ENCODE assay signal across 11 cellular contexts in genomic region chr16:4376820-4377572, GRCh38. TPM values are rescaled to one million over a fixed set of nuclear protein-coding genes. Genes with fewer than 3 reads are reported as not detected.
A peak's percentile ranks its signal among the peaks of the same experiment; 100 is the strongest.
DNase-seq lines count a peak whose midpoint lies in the region; ATAC-seq and TF ChIP-seq lines count a peak whose summit lies in the region.
"Had no signal": no experiment of that assay in that cellular context is flagged by ENCODE, and none has a peak within 500 bp of the region (broad histone marks: within the 10 kb centered on the region; RNA-seq: fewer than 3 reads in every experiment).

No MANE protein-coding gene starts in this region.

- H3K27ac Mint-ChIP-seq in progenitor cell of endocrine pancreas, result peak overlapping the region; percentile 29
- H3K27ac Mint-ChIP-seq: activated CD8-positive, alpha-beta T cell treated with anti-CD3 and anti-CD28 coated beads for 36 hours had no signal

- H3K9me3 ChIP-seq in AG04450 (ENCODE audit: control insufficient read depth, insufficient read depth, low read length), result peaks cover 4% of the 10 kb centered on the region; the same call in 1 of the 2 replicates
- no peaks in the 10 kb centered on the region for H3K9me3 ChIP-seq in Panc1 (ENCODE audit: control insufficient read depth, insufficient read depth, low read depth, low read length)
- H3K9me3 ChIP-seq: SJCRH30 had no signal

- H3K27me3 Mint-ChIP-seq in progenitor cell of endocrine pancreas, result no peaks in the 10 kb centered on the region
- H3K27me3 Mint-ChIP-seq: activated CD8-positive, alpha-beta T cell treated with anti-CD3 and anti-CD28 coated beads for 36 hours had no signal

- CTCF ChIA-PET in AG04450 (lab: Charles Lee), result interaction anchor here (1.0 to 9.1 kb wide), 3 partner anchors 17 to 176 kb away, joined by 3 to 55 read pairs (median 9); no protein-coding TSS in a partner anchor
- CTCF ChIA-PET in Panc1 (lab: Charles Lee), result interaction anchor here (1.0 to 2.5 kb wide), 4 partner anchors 15 to 26 kb away, joined by 3 to 8 read pairs (median 4); no protein-coding TSS in a partner anchor

- no peaks in the 10 kb centered on the region for H3K27me3 ChIP-seq in AG04450 (ENCODE audit: control insufficient read depth, insufficient read depth, low read length)
- no peaks in the 10 kb centered on the region for H3K27me3 ChIP-seq in Panc1 (ENCODE audit: control insufficient read depth, insufficient read depth, low read length)
- H3K27me3 ChIP-seq: SJCRH30 had no signal

- peak overlapping the region; percentile 48; the same call in 1 of the 2 replicates for H3K4me3 ChIP-seq in AG04450 (ENCODE audit: low read depth, low read length)
- H3K4me3 ChIP-seq in Panc1 (ENCODE audit: low read depth in 2 of 2, low read length in 2 of 2), result no peak overlapping the region
- H3K4me3 ChIP-seq in fibroblast of the aortic adventitia (ENCODE audit: low read depth, low read length), result peak overlapping the region; percentile 65
- H3K4me3 ChIP-seq: SJCRH30 had no signal

- intact Hi-C loops in Panc1 (cut with micrococcal nuclease; ENCODE audit: unreplicated experiment), result no loop called here

- in situ Hi-C loops in Panc1 (cut with HindIII; ENCODE audit: low pct_unique_long_range_greater_than_20kb, low sequenced_read_pairs), result no loop called here

- no TSS peak for BruUV-seq in Panc1 (replicated peaks; lab: Mats Ljungman, UMichigan)

- no peak for ATAC-seq in Panc1
- no peak for ATAC-seq in HG03457 (IDR thresholded peaks at IDR 0.05; ENCODE audit: unreplicated experiment)
- ATAC-seq in GM19324 (IDR thresholded peaks at IDR 0.05; ENCODE audit: low FRiP score, unreplicated experiment), result no peak
- ATAC-seq: activated CD8-positive, alpha-beta T cell treated with anti-CD3 and anti-CD28 coated beads for 36 hours had no signal

- H3K4me1 ChIP-seq in Panc1 (ENCODE audit: control insufficient read depth, insufficient read depth, low read length), result peaks cover 75% of the 10 kb centered on the region

- POLR2A ChIA-PET in AG04450 (lab: Yijun Ruan, JAX) (interaction anchor here (1.5 to 4.3 kb wide), 2 partner anchors 11 to 15 kb away, joined by 4 to 34 read pairs; no protein-coding TSS in a partner anchor), Panc1 (lab: Charles Lee) (no interaction called here)

- peaks cover 36% of the 10 kb centered on the region for H3K4me1 Mint-ChIP-seq in progenitor cell of endocrine pancreas (ENCODE audit: low read depth)

- H3K4me3 Mint-ChIP-seq in progenitor cell of endocrine pancreas (ENCODE audit: low read depth), result peak overlapping the region; percentile 37
- H3K4me3 Mint-ChIP-seq: activated CD8-positive, alpha-beta T cell treated with anti-CD3 and anti-CD28 coated beads for 36 hours had no signal

- H3K27ac ChIP-seq in AG04450 (ENCODE audit: low read depth, low read length), result peak overlapping the region; percentile 21
- peak overlapping the region; percentile 82 for H3K27ac ChIP-seq in Panc1 (ENCODE audit: low read length)
- H3K27ac ChIP-seq: SJCRH30 had no signal

- H3K9me3 Mint-ChIP-seq in progenitor cell of endocrine pancreas (ENCODE audit: low read depth), result no peaks in the 10 kb centered on the region
- H3K9me3 Mint-ChIP-seq: activated CD8-positive, alpha-beta T cell treated with anti-CD3 and anti-CD28 coated beads for 36 hours had no signal

- DNase-seq in AG04450 (ENCODE audit: low read depth, low spot score) (no peak), Panc1 (ENCODE audit: low read depth, low spot score) (no peak), fibroblast of the aortic adventitia (ENCODE audit: low read depth) (peak; percentile 58), progenitor cell of endocrine pancreas (ENCODE audit: low spot score, unreplicated experiment) (no peak), NCI-H345 treated with DMSO at 0.1 percent for 48 hours (lab: John Stamatoyannopoulos, UW; ENCODE audit: unreplicated experiment) (no peak)
- DNase-seq in activated CD8-positive, alpha-beta memory T cell treated with anti-CD3 and anti-CD28 coated beads, Interleukin-2, amount 50 U/mL, for 48 hours, result no peak
- DNase-seq: activated CD8-positive, alpha-beta T cell treated with anti-CD3 and anti-CD28 coated beads for 36 hours; SJCRH30; stimulated activated CD4-positive, alpha-beta T cell treated with anti-CD3 and anti-CD28 coated beads, Interleukin-4, amount 100 ng/mL, for 24 hours had no signal

- no peak for TF ChIP-seq CTCF in AG04450 (IDR thresholded peaks at IDR 0.05; ENCODE audit: low read depth, low read length)
- TF ChIP-seq CTCF in Panc1 (IDR thresholded peaks at IDR 0.05), result no peak
- TF ChIP-seq CTCF in fibroblast of the aortic adventitia (IDR thresholded peaks at IDR 0.05; ENCODE audit: insufficient read depth, low read length), result no peak
- TF ChIP-seq CTCF in progenitor cell of endocrine pancreas (IDR thresholded peaks at IDR 0.05; ENCODE audit: unreplicated experiment), result no peak

- H3K36me3 ChIP-seq in Panc1 (ENCODE audit: control insufficient read depth, insufficient read depth, low read length), result no peaks in the 10 kb centered on the region
- H3K36me3 ChIP-seq: SJCRH30 had no signal

- H3K36me3 Mint-ChIP-seq in progenitor cell of endocrine pancreas (ENCODE audit: insufficient read depth), result no peaks in the 10 kb centered on the region

RNA-seq across cellular contexts. Expression of gene VASN, which starts 5.3 kb away (rescaled TPM):
- 19.1 and 27.8 TPM in 2 replicates for polyA plus RNA-seq in AG04450 (2011; rRNA removed)
- polyA minus RNA-seq in AG04450 (2011; rRNA and poly(A)+ RNA removed), result 11.2 and 13.0 TPM in 2 replicates
- total RNA-seq in Panc1 (2021; ENCODE audit: unreplicated experiment), result 33.5 TPM
- 34.7 TPM for polyA plus RNA-seq in Panc1 (2012; ENCODE audit: insufficient read length)
- total RNA-seq in fibroblast of the aortic adventitia (ENCODE audit: low replicate concordance), result 130 and 136 TPM in 2 replicates
- total RNA-seq in progenitor cell of endocrine pancreas, result 3.8 and 4.0 TPM in 2 replicates
- total RNA-seq: activated CD8-positive, alpha-beta T cell treated with anti-CD3 and anti-CD28 coated beads for 36 hours had no signal

RNA-seq across cellular contexts. Expression of gene PAM16, which starts 25.9 kb away (rescaled TPM):
- polyA plus RNA-seq in AG04450 (2011; rRNA removed), result 18.4 and 23.8 TPM in 2 replicates
- polyA minus RNA-seq in AG04450 (2011; rRNA and poly(A)+ RNA removed), result 5.6 and 8.6 TPM in 2 replicates
- total RNA-seq in Panc1 (2021; ENCODE audit: unreplicated experiment), result 104 TPM
- 105 TPM for polyA plus RNA-seq in Panc1 (2012; ENCODE audit: insufficient read length)
- 5.0 and 20.2 TPM in 2 replicates for total RNA-seq in fibroblast of the aortic adventitia (ENCODE audit: low replicate concordance)
- total RNA-seq in progenitor cell of endocrine pancreas, result 33.5 and 36.7 TPM in 2 replicates

RNA-seq across cellular contexts. Expression of gene CORO7, which starts 39.4 kb away (rescaled TPM):
- polyA plus RNA-seq in AG04450 (2011; rRNA removed), result 7.0 TPM in 2 replicates
- polyA minus RNA-seq in AG04450 (2011; rRNA and poly(A)+ RNA removed), result 14.9 and 17.5 TPM in 2 replicates
- total RNA-seq in Panc1 (2021; ENCODE audit: unreplicated experiment) (37.5 TPM), fibroblast of the aortic adventitia (ENCODE audit: low replicate concordance) (16.7 and 26.7 TPM in 2 replicates), progenitor cell of endocrine pancreas (25.7 and 35.2 TPM in 2 replicates)
- 27.7 TPM for polyA plus RNA-seq in Panc1 (2012; ENCODE audit: insufficient read length)

RNA-seq across cellular contexts. Expression of gene DNAJA3, which starts 48.7 kb away (rescaled TPM):
- 32.1 and 32.8 TPM in 2 replicates for polyA plus RNA-seq in AG04450 (2011; rRNA removed)
- 30.9 and 31.1 TPM in 2 replicates for polyA minus RNA-seq in AG04450 (2011; rRNA and poly(A)+ RNA removed)
- 68.7 TPM for total RNA-seq in Panc1 (2021; ENCODE audit: unreplicated experiment)
- 73.2 TPM for polyA plus RNA-seq in Panc1 (2012; ENCODE audit: insufficient read length)
- 33.3 and 44.0 TPM in 2 replicates for total RNA-seq in fibroblast of the aortic adventitia (ENCODE audit: low replicate concordance)
- 38.8 and 42.3 TPM in 2 replicates for total RNA-seq in progenitor cell of endocrine pancreas

Comparison
In these comparisons a context has a peak if more than half of its experiments do, and no peak if none do; other contexts are left out.
1. H3K4me3 ChIP-seq: peak in AG04450 (single experiment) and fibroblast of the aortic adventitia (single experiment); none in Panc1 (0 of 2).